In genomic region chr7:22695476-22696132, GRCh38 we compare ENCODE assay signal across 16 cellular contexts. TPM values are rescaled to one million over a fixed set of nuclear protein-coding genes. Genes with fewer than 3 reads are reported as not detected.
A peak's percentile ranks its signal among the peaks of the same experiment; 100 is the strongest.
DNase-seq lines count a peak whose midpoint lies in the region; ATAC-seq, FAIRE-seq and TF ChIP-seq lines count a peak whose summit lies in the region.
"Had no signal": no experiment of that assay in that cellular context is flagged by ENCODE, and none has a peak within 500 bp of the region (broad histone marks: within the 10 kb centered on the region; RNA-seq: fewer than 3 reads in every experiment).

No MANE protein-coding gene starts in this region.

- H3K9ac ChIP-seq in K562 (ENCODE audit: insufficient read depth in 1 of 2, low read depth in 2 of 2, low read length in 2 of 2): peak overlapping the region; percentile 12 to 59; a peak in 2 of 4 replicates
- H3K9ac ChIP-seq: BLaER1 had no signal

- H3K9me1 ChIP-seq in K562 (ENCODE audit: control insufficient read depth, insufficient read depth, low read length): no peaks in the 10 kb centered on the region

- TF ChIP-seq CTCF in K562 (IDR thresholded peaks at IDR 0.05 in 2 of 3, conservative IDR thresholded peaks at IDR 0.05 in 1 of 3; ENCODE audit: insufficient read depth in 2 of 3, low read depth in 1 of 3, low read length in 3 of 3): no peak
- TF ChIP-seq CTCF in adrenal gland (IDR thresholded peaks at IDR 0.05): no peak

- H2AFZ ChIP-seq in K562 (ENCODE audit: low read depth, low read length): peak overlapping the region; percentile 3; the same call in 1 of the 2 replicates

- BruUV-seq in K562 (replicated peaks; lab: Mats Ljungman, UMichigan): no TSS peak

- no peaks in the 10 kb centered on the region for H3K9me3 ChIP-seq in T-helper 17 cell (ENCODE audit: control insufficient read depth, low read length, poor library complexity, severe bottlenecking)
- no peaks in the 10 kb centered on the region for H3K9me3 ChIP-seq in K562 (replicated peaks; ENCODE audit: control insufficient read depth, insufficient read depth, low read depth, low read length)
- no peaks in the 10 kb centered on the region for H3K9me3 ChIP-seq in adrenal gland (replicated peaks in 1 of 3)
- H3K9me3 ChIP-seq: BLaER1 had no signal

- intact Hi-C loops in K562 (cut with micrococcal nuclease) (loop anchor here (2.0 kb wide), 1 partner anchor 15 kb away; no protein-coding TSS in a partner anchor), adrenal gland (cut with DNase I) (no loop called here)

- no peak for TF ChIP-seq EP300 in K562 (IDR thresholded peaks at IDR 0.05; ENCODE audit: low read length)

- no peak for DNase-seq in activated naive CD4-positive, alpha-beta T cell treated with anti-CD3 and anti-CD28 coated beads, Interleukin-2, amount 50 U/mL, for 72 hours (ENCODE audit: low spot score in 2 of 2)
- DNase-seq in T-helper 17 cell: no peak
- DNase-seq in K562 (ENCODE audit: extremely low read depth in 1 of 4, low spot score in 3 of 4): peak in 1 of 4 experiments; percentile 52
- DNase-seq in stimulated activated naive B cell treated with anti-CD40 and anti-IgM and Interleukin-4, amounts not matched to agents 10 μg/mL and 1 μg/mL and 100 μg/mL, for 72 hours: no peak
- no peak for DNase-seq in adrenal gland
- DNase-seq: GF-D8, GOT3, KBM-7, NCI-H1105, NCI-H187, NCI-H446 treated with DMSO at 0.1 percent for 48 hours, NCI-H748 treated with DMSO at 0.1 percent for 48 hours had no signal

- peak overlapping the region; percentile 20; the same call in 1 of the 2 replicates for H3K4me2 ChIP-seq in K562 (ENCODE audit: insufficient read depth, low read length)
- H3K4me2 ChIP-seq: BLaER1 had no signal

- H3K4me3 ChIP-seq in K562 (no peak overlapping the region), adrenal gland (no peak overlapping the region)
- H3K4me3 ChIP-seq: BLaER1 had no signal

- FAIRE-seq in K562 (lab: Jason Lieb, UNC): no peak

- H3K36me3 ChIP-seq in K562 (ENCODE audit: control insufficient read depth, insufficient read depth, low read length) (peaks cover 5% of the 10 kb centered on the region), adrenal gland (replicated peaks in 1 of 2) (no peaks in the 10 kb centered on the region)
- H3K36me3 ChIP-seq: BLaER1 had no signal

- peak overlapping the region; percentile 33 for H3K27ac Mint-ChIP-seq in activated naive CD4-positive, alpha-beta T cell treated with anti-CD3 and anti-CD28 coated beads, Interleukin-2, amount 50 U/mL, for 24 hours
- no peak overlapping the region for H3K27ac Mint-ChIP-seq in activated naive CD4-positive, alpha-beta T cell treated with anti-CD3 and anti-CD28 coated beads, Interleukin-2, amount 50 U/mL, for 72 hours
- H3K27ac Mint-ChIP-seq in T-helper 17 cell: peak overlapping the region; percentile 72
- peak overlapping the region; percentile 85 for H3K27ac Mint-ChIP-seq in stimulated activated naive B cell treated with anti-CD40 and anti-IgM and Interleukin-4, amounts not matched to agents 10 μg/mL and 1 μg/mL and 100 μg/mL, for 72 hours

- no peak for ATAC-seq in activated naive CD4-positive, alpha-beta T cell treated with anti-CD3 and anti-CD28 coated beads, Interleukin-2, amount 50 U/mL, for 72 hours
- no peak for ATAC-seq in T-helper 17 cell
- peak; percentile 41 for ATAC-seq in K562
- ATAC-seq in stimulated activated naive B cell treated with anti-CD40 and anti-IgM and Interleukin-4, amounts not matched to agents 10 μg/mL and 1 μg/mL and 100 μg/mL, for 72 hours (replicated peaks): no peak
- no peak for ATAC-seq in GM19023 (IDR thresholded peaks at IDR 0.05; ENCODE audit: unreplicated experiment)

- H3K9me3 Mint-ChIP-seq in activated naive CD4-positive, alpha-beta T cell treated with anti-CD3 and anti-CD28 coated beads, Interleukin-2, amount 50 U/mL, for 24 hours: no peaks in the 10 kb centered on the region
- H3K9me3 Mint-ChIP-seq in activated naive CD4-positive, alpha-beta T cell treated with anti-CD3 and anti-CD28 coated beads, Interleukin-2, amount 50 U/mL, for 72 hours: peaks cover 0 to 9% of the 10 kb centered on the region in 2 donors
- peaks cover 4 to 5% of the 10 kb centered on the region in 2 donors for H3K9me3 Mint-ChIP-seq in stimulated activated naive B cell treated with anti-CD40 and anti-IgM and Interleukin-4, amounts not matched to agents 10 μg/mL and 1 μg/mL and 100 μg/mL, for 72 hours

- H3K27ac ChIP-seq in K562 (ENCODE audit: extremely low read depth, low read depth, low read length) (peak overlapping the region; percentile 78; the same call in 2 of the 3 replicates), adrenal gland (no peak overlapping the region)
- H3K27ac ChIP-seq: BLaER1, HL-60 had no signal

- POLR2A ChIA-PET in K562 (lab: Yijun Ruan, JAX): interaction anchor here (1.0 to 3.6 kb wide), 6 partner anchors 9 to 24 kb away, joined by 3 to 22 read pairs (median 10); no protein-coding TSS in a partner anchor

- H3K27me3 ChIP-seq in K562 (ENCODE audit: control insufficient read depth in 2 of 2, insufficient read depth in 2 of 2, low read length in 2 of 2) (no peaks in the 10 kb centered on the region), adrenal gland (no peaks in the 10 kb centered on the region)
- H3K27me3 ChIP-seq: BLaER1 had no signal

- H3K79me2 ChIP-seq in K562 (ENCODE audit: control insufficient read depth, insufficient read depth, low read length): peaks cover 78% of the 10 kb centered on the region

- CTCF ChIA-PET in K562 (lab: Yijun Ruan, JAX; ENCODE audit: low intra/inter-chr PET ratio): no interaction called here

- H4K20me1 ChIP-seq in K562 (replicated peaks; ENCODE audit: control insufficient read depth, insufficient read depth, low read length): no peaks in the 10 kb centered on the region
- H4K20me1 ChIP-seq: BLaER1 had no signal

- in situ Hi-C loops in K562 (cut with MboI): no loop called here

- H3K36me3 Mint-ChIP-seq in activated naive CD4-positive, alpha-beta T cell treated with anti-CD3 and anti-CD28 coated beads, Interleukin-2, amount 50 U/mL, for 24 hours: peaks cover 3% of the 10 kb centered on the region
- H3K36me3 Mint-ChIP-seq in activated naive CD4-positive, alpha-beta T cell treated with anti-CD3 and anti-CD28 coated beads, Interleukin-2, amount 50 U/mL, for 72 hours: peaks cover 0 to 8% of the 10 kb centered on the region in 2 donors
- peaks cover 2% of the 10 kb centered on the region for H3K36me3 Mint-ChIP-seq in T-helper 17 cell (ENCODE audit: low read depth)
- peaks cover 8 to 24% of the 10 kb centered on the region in 2 donors for H3K36me3 Mint-ChIP-seq in stimulated activated naive B cell treated with anti-CD40 and anti-IgM and Interleukin-4, amounts not matched to agents 10 μg/mL and 1 μg/mL and 100 μg/mL, for 72 hours

- WGBS in K562 (ENCODE audit: insufficient coverage, low coverage, missing lambda C conversion rate): 18% methylated on average over 5 of the region's 5 CpGs
- 88 to 92% (median 89%) methylated on average over 5 of the region's 5 CpGs for WGBS in adrenal gland, 4 donors

- TF ChIP-seq RAD21 in K562 (CRISPR knock-in tag; conservative IDR thresholded peaks at IDR 0.05 in 1 of 2, IDR thresholded peaks at IDR 0.05 in 1 of 2): no peak

- no peaks in the 10 kb centered on the region for H3K27me3 Mint-ChIP-seq in activated naive CD4-positive, alpha-beta T cell treated with anti-CD3 and anti-CD28 coated beads, Interleukin-2, amount 50 U/mL, for 24 hours
- peaks cover 6% of the 10 kb centered on the region for H3K27me3 Mint-ChIP-seq in T-helper 17 cell
- H3K27me3 Mint-ChIP-seq in stimulated activated naive B cell treated with anti-CD40 and anti-IgM and Interleukin-4, amounts not matched to agents 10 μg/mL and 1 μg/mL and 100 μg/mL, for 72 hours: no peaks in the 10 kb centered on the region

- H3K4me3 Mint-ChIP-seq in activated naive CD4-positive, alpha-beta T cell treated with anti-CD3 and anti-CD28 coated beads, Interleukin-2, amount 50 U/mL, for 24 hours: no peak overlapping the region
- H3K4me3 Mint-ChIP-seq in T-helper 17 cell: no peak overlapping the region
- peak overlapping the region in 1 of 2 donors; percentile 6 for H3K4me3 Mint-ChIP-seq in stimulated activated naive B cell treated with anti-CD40 and anti-IgM and Interleukin-4, amounts not matched to agents 10 μg/mL and 1 μg/mL and 100 μg/mL, for 72 hours

- no peak for TF ChIP-seq POLR2A in K562 (conservative IDR thresholded peaks at IDR 0.05)
- no peak for TF ChIP-seq POLR2A in adrenal gland (IDR thresholded peaks at IDR 0.05)

- H3K4me1 ChIP-seq in K562 (replicated peaks in 1 of 2; ENCODE audit: control insufficient read depth in 2 of 2, insufficient read depth in 2 of 2, low read length in 2 of 2) (peaks cover 11 to 58% of the 10 kb centered on the region in 2 experiments), adrenal gland (replicated peaks in 1 of 2) (peaks cover 0 to 6% of the 10 kb centered on the region in 2 donors)

- H3K4me1 Mint-ChIP-seq in activated naive CD4-positive, alpha-beta T cell treated with anti-CD3 and anti-CD28 coated beads, Interleukin-2, amount 50 U/mL, for 24 hours: peaks cover 64% of the 10 kb centered on the region
- peaks cover 38% of the 10 kb centered on the region for H3K4me1 Mint-ChIP-seq in T-helper 17 cell
- H3K4me1 Mint-ChIP-seq in stimulated activated naive B cell treated with anti-CD40 and anti-IgM and Interleukin-4, amounts not matched to agents 10 μg/mL and 1 μg/mL and 100 μg/mL, for 72 hours: peaks cover 47 to 78% of the 10 kb centered on the region in 2 donors

RNA-seq across cellular contexts. Expression of gene IL6, which starts 31.4 kb away (rescaled TPM):
- not detected for total RNA-seq in activated naive CD4-positive, alpha-beta T cell treated with anti-CD3 and anti-CD28 coated beads, Interleukin-2, amount 50 U/mL, for 72 hours
- total RNA-seq in T-helper 17 cell (1 to 10 TPM in 1 of 2 donors, under 1 TPM in 1; 0.57 to 1.5 TPM), K562 (2014; rRNA removed) (1.1 and 1.2 TPM in 2 replicates), K562 (2014; rRNA removed; fragmentation: Illumina TruSeq; extraction: Trizol) (1.3 and 1.5 TPM in 2 replicates), K562 (2015; rRNA removed; fragmentation: Illumina TruSeq; extraction: Trizol) (0.68 and 0.76 TPM in 2 replicates), K562 (2021) (0.94 and 1.5 TPM in 2 replicates), adrenal gland (1 to 10 TPM in 3 of 8 donors, under 1 TPM in 3, not detected in 2; 0.42 to 3.6 (median 0.90) TPM)
- 5.2 and 5.4 TPM in 2 replicates for total RNA-seq in K562 (2011; cell fraction: chromatin; rRNA removed; ENCODE audit: low replicate concordance)
- total RNA-seq in K562 (2011; cell fraction: nucleolus; rRNA removed): 2.2 and 6.7 TPM in 2 replicates
- 1.9 and 7.3 TPM in 2 replicates for total RNA-seq in K562 (2011; cell fraction: nucleoplasm; rRNA removed)
- polyA plus RNA-seq in K562 (2011; rRNA removed) (1.2 and 1.6 TPM in 2 replicates), K562 (2014; fragmentation: Illumina TruSeq; extraction: Trizol) (2.0 and 2.2 TPM in 2 replicates), K562 (2014; fragmentation: Nextera tagmentation; extraction: Ambion mirVana) (1 to 10 TPM; 1.5 to 2.9 TPM), K562 (2014; rRNA removed) (1.2 and 2.2 TPM in 2 replicates), adrenal gland (10 to 100 TPM in 1 of 3 donors, 1 to 10 TPM in 1, under 1 TPM in 1; 0.80 to 15.7 (median 1.0) TPM)
- 0.48 and 0.63 TPM in 2 replicates for polyA plus RNA-seq in K562 (2011; cell fraction: cytosol; rRNA removed)
- polyA plus RNA-seq in K562 (2011; cell fraction: nucleus; rRNA removed): 3.0 and 4.2 TPM in 2 replicates
- 1.1 and 2.5 TPM in 2 replicates for polyA plus RNA-seq in K562 (2012)
- 0.57 and 1.1 TPM in 2 replicates for polyA minus RNA-seq in K562 (2011; rRNA and poly(A)+ RNA removed)
- 1.4 and 1.5 TPM in 2 replicates for polyA minus RNA-seq in K562 (2011; cell fraction: cytosol; rRNA and poly(A)+ RNA removed)
- 2.4 TPM in 2 replicates for polyA minus RNA-seq in K562 (2011; cell fraction: nucleus; rRNA and poly(A)+ RNA removed)

Comparison
In these comparisons a context has a peak if more than half of its experiments do, and no peak if none do; other contexts are left out.
1. H3K27ac Mint-ChIP-seq: peak in activated naive CD4-positive, alpha-beta T cell treated with anti-CD3 and anti-CD28 coated beads, Interleukin-2, amount 50 U/mL, for 24 hours (single experiment), T-helper 17 cell (single experiment) and stimulated activated naive B cell treated with anti-CD40 and anti-IgM and Interleukin-4, amounts not matched to agents 10 μg/mL and 1 μg/mL and 100 μg/mL, for 72 hours (single experiment); none in activated naive CD4-positive, alpha-beta T cell treated with anti-CD3 and anti-CD28 coated beads, Interleukin-2, amount 50 U/mL, for 72 hours (0 of 2).